Comparison of ENCODE assay signal across 10 cellular contexts in genomic region chr17:3639981-3640596, GRCh38. TPM values are rescaled to one million over a fixed set of nuclear protein-coding genes. Genes with fewer than 3 reads are reported as not detected.
A peak's percentile ranks its signal among the peaks of the same experiment; 100 is the strongest.
DNase-seq lines count a peak whose midpoint lies in the region; ATAC-seq lines count a peak whose summit lies in the region.
"Had no signal": no experiment of that assay in that cellular context is flagged by ENCODE, and none has a peak within 500 bp of the region (broad histone marks: within the 10 kb centered on the region; RNA-seq: fewer than 3 reads in every experiment).

No MANE protein-coding gene starts in this region.

- H3K4me1 Mint-ChIP-seq in activated CD4-positive, alpha-beta T cell treated with anti-CD3 and anti-CD28 coated beads, Interleukin-2, amount 10 ng/mL, durations not matched to agents 7 days and 5 days = peaks cover 51% of the 10 kb centered on the region
- H3K4me1 Mint-ChIP-seq in stimulated activated naive B cell treated with anti-CD40 and anti-IgM and Interleukin-4, amounts not matched to agents 10 μg/mL and 1 μg/mL and 100 μg/mL, for 72 hours = peaks cover 41 to 68% of the 10 kb centered on the region in 2 donors

- in situ Hi-C loops in HAP-1 (cut with MboI; ENCODE audit: low sequenced_read_pairs) = no loop called here

- CTCF ChIA-PET in activated CD4-positive, alpha-beta T cell treated with anti-CD3 and anti-CD28 coated beads, Interleukin-2, amount 10 ng/mL, durations not matched to agents 7 days and 5 days (lab: Charles Lee) = interaction anchor here (1.0 to 1.4 kb wide), 4 partner anchors 15 to 98 kb away, joined by 3 to 5 read pairs (median 4); no protein-coding TSS in a partner anchor

- H3K27me3 ChIP-seq in HAP-1 (ENCODE audit: low read depth) = no peaks in the 10 kb centered on the region

- peak overlapping the region; percentile 31 for H3K4me3 Mint-ChIP-seq in activated CD4-positive, alpha-beta T cell treated with anti-CD3 and anti-CD28 coated beads, Interleukin-2, amount 10 ng/mL, durations not matched to agents 7 days and 5 days
- H3K4me3 Mint-ChIP-seq in stimulated activated naive B cell treated with anti-CD40 and anti-IgM and Interleukin-4, amounts not matched to agents 10 μg/mL and 1 μg/mL and 100 μg/mL, for 72 hours = peak overlapping the region; percentile 60 to 69

- no peaks in the 10 kb centered on the region; the same call in 1 of the 2 replicates for H3K4me1 ChIP-seq in HAP-1

- no peaks in the 10 kb centered on the region for H3K9me3 Mint-ChIP-seq in activated CD4-positive, alpha-beta T cell treated with anti-CD3 and anti-CD28 coated beads, Interleukin-2, amount 10 ng/mL, durations not matched to agents 7 days and 5 days
- no peaks in the 10 kb centered on the region for H3K9me3 Mint-ChIP-seq in stimulated activated naive B cell treated with anti-CD40 and anti-IgM and Interleukin-4, amounts not matched to agents 10 μg/mL and 1 μg/mL and 100 μg/mL, for 72 hours

- no peaks in the 10 kb centered on the region; the same call in 1 of the 2 replicates for H3K9me3 ChIP-seq in HAP-1

- DNase-seq in activated CD4-positive, alpha-beta T cell treated with anti-CD3 and anti-CD28 coated beads, Interleukin-2, amount 10 ng/mL, durations not matched to agents 7 days and 5 days = no peak
- DNase-seq in activated CD4-positive, alpha-beta T cell treated with anti-CD3 and anti-CD28 coated beads for 4 hours = no peak
- peak; percentile 84 for DNase-seq in RPMI8226
- peak; percentile 46 for DNase-seq in fibroblast of gingiva (ENCODE audit: low read depth)
- DNase-seq in stimulated activated naive B cell treated with anti-CD40 and anti-IgM and Interleukin-4, amounts not matched to agents 10 μg/mL and 1 μg/mL and 100 μg/mL, for 72 hours = peak; percentile 32
- DNase-seq in retina = no peak
- no peak for DNase-seq in NCI-H2107 (lab: John Stamatoyannopoulos, UW)
- no peak for DNase-seq in HAP-1 (ENCODE audit: low spot score in 2 of 2)
- DNase-seq: cerebellar nuclear complex, H7 had no signal

- peaks cover 8% of the 10 kb centered on the region for H3K36me3 Mint-ChIP-seq in activated CD4-positive, alpha-beta T cell treated with anti-CD3 and anti-CD28 coated beads, Interleukin-2, amount 10 ng/mL, durations not matched to agents 7 days and 5 days (ENCODE audit: low read depth)
- peaks cover 16 to 53% of the 10 kb centered on the region in 2 donors for H3K36me3 Mint-ChIP-seq in stimulated activated naive B cell treated with anti-CD40 and anti-IgM and Interleukin-4, amounts not matched to agents 10 μg/mL and 1 μg/mL and 100 μg/mL, for 72 hours

- H3K4me3 ChIP-seq in HAP-1 = no peak overlapping the region

- no peaks in the 10 kb centered on the region for H3K27me3 Mint-ChIP-seq in activated CD4-positive, alpha-beta T cell treated with anti-CD3 and anti-CD28 coated beads, Interleukin-2, amount 10 ng/mL, durations not matched to agents 7 days and 5 days
- H3K27me3 Mint-ChIP-seq in stimulated activated naive B cell treated with anti-CD40 and anti-IgM and Interleukin-4, amounts not matched to agents 10 μg/mL and 1 μg/mL and 100 μg/mL, for 72 hours = no peaks in the 10 kb centered on the region

- peaks cover 3% of the 10 kb centered on the region; the same call in 1 of the 2 replicates for H3K36me3 ChIP-seq in HAP-1 (replicated peaks)

- peak overlapping the region; percentile 80 for H3K27ac Mint-ChIP-seq in activated CD4-positive, alpha-beta T cell treated with anti-CD3 and anti-CD28 coated beads, Interleukin-2, amount 10 ng/mL, durations not matched to agents 7 days and 5 days
- peak overlapping the region; percentile 93 for H3K27ac Mint-ChIP-seq in stimulated activated naive B cell treated with anti-CD40 and anti-IgM and Interleukin-4, amounts not matched to agents 10 μg/mL and 1 μg/mL and 100 μg/mL, for 72 hours

- ATAC-seq in stimulated activated naive B cell treated with anti-CD40 and anti-IgM and Interleukin-4, amounts not matched to agents 10 μg/mL and 1 μg/mL and 100 μg/mL, for 72 hours (replicated peaks) = peak; percentile 26 to 38

- POLR2A ChIA-PET in activated CD4-positive, alpha-beta T cell treated with anti-CD3 and anti-CD28 coated beads, Interleukin-2, amount 10 ng/mL, durations not matched to agents 7 days and 5 days (lab: Charles Lee) = interaction anchor here (0.7 kb wide), 1 partner anchor 62 kb away, joined by 3 read pairs; no protein-coding TSS in a partner anchor

RNA-seq across cellular contexts. Expression of gene CTNS, which starts 3.5 kb away (rescaled TPM):
- 10 to 100 TPM; 10.3 TPM for total RNA-seq in activated CD4-positive, alpha-beta T cell treated with anti-CD3 and anti-CD28 coated beads, Interleukin-2, amount 10 ng/mL, durations not matched to agents 7 days and 5 days

RNA-seq across cellular contexts. Expression of gene SHPK, which starts 4.0 kb away (rescaled TPM):
- 10 to 100 TPM; 11.5 to 12.3 TPM for total RNA-seq in activated CD4-positive, alpha-beta T cell treated with anti-CD3 and anti-CD28 coated beads, Interleukin-2, amount 10 ng/mL, durations not matched to agents 7 days and 5 days

RNA-seq across cellular contexts. Expression of gene TAX1BP3, which starts 28.3 kb away (rescaled TPM):
- 10 to 100 TPM; 17.4 to 18.4 TPM for total RNA-seq in activated CD4-positive, alpha-beta T cell treated with anti-CD3 and anti-CD28 coated beads, Interleukin-2, amount 10 ng/mL, durations not matched to agents 7 days and 5 days

RNA-seq across cellular contexts. Expression of gene EMC6, which starts 28.5 kb away (rescaled TPM):
- 10 to 100 TPM; 34.8 to 37.3 TPM for total RNA-seq in activated CD4-positive, alpha-beta T cell treated with anti-CD3 and anti-CD28 coated beads, Interleukin-2, amount 10 ng/mL, durations not matched to agents 7 days and 5 days

RNA-seq across cellular contexts. Expression of gene TRPV1, which starts 30.9 kb away (rescaled TPM):
- 1 to 10 TPM; 3.1 to 4.3 TPM for total RNA-seq in activated CD4-positive, alpha-beta T cell treated with anti-CD3 and anti-CD28 coated beads, Interleukin-2, amount 10 ng/mL, durations not matched to agents 7 days and 5 days

Comparison
In these comparisons a context has a peak if more than half of its experiments do, and no peak if none do; other contexts are left out.
1. DNase-seq: peak in RPMI8226 (single experiment), fibroblast of gingiva (single experiment) and stimulated activated naive B cell treated with anti-CD40 and anti-IgM and Interleukin-4, amounts not matched to agents 10 μg/mL and 1 μg/mL and 100 μg/mL, for 72 hours (single experiment); none in activated CD4-positive, alpha-beta T cell treated with anti-CD3 and anti-CD28 coated beads, Interleukin-2, amount 10 ng/mL, durations not matched to agents 7 days and 5 days (single experiment), activated CD4-positive, alpha-beta T cell treated with anti-CD3 and anti-CD28 coated beads for 4 hours (0 of 2), retina (single experiment), NCI-H2107 (single experiment) and HAP-1 (0 of 2).